Comparison of ENCODE assay signal across 1 cellular context in genomic region chr6:146883640-146884531, GRCh38.
TF ChIP-seq lines count a peak whose summit lies in the region.

No MANE protein-coding gene starts in this region.

TF ChIP-seq in HCT116, 20 proteins besides CTCF, POLR2A, EP300 and RAD21 (continued from another document):
- TF ChIP-seq REST (IDR thresholded peaks at IDR 0.05; ENCODE audit: low read depth): no peak
- no peak for TF ChIP-seq ZBTB33 (IDR thresholded peaks at IDR 0.05; ENCODE audit: extremely low read depth, insufficient replicate concordance, low read length)
- TF ChIP-seq FOSL1 (IDR thresholded peaks at IDR 0.05; ENCODE audit: low read depth): no peak
- no peak for TF ChIP-seq TCF7L2 (IDR thresholded peaks at IDR 0.05; ENCODE audit: borderline replicate concordance, extremely low read depth, insufficient read depth, insufficient read length)
- no peak for TF ChIP-seq EZH2phosphoT487 (IDR thresholded peaks at IDR 0.05; ENCODE audit: borderline replicate concordance)
- TF ChIP-seq SRF (IDR thresholded peaks at IDR 0.05; ENCODE audit: low read depth): no peak
